13 cellular contexts compared by ENCODE assay signal in the genomic region with DNA sequence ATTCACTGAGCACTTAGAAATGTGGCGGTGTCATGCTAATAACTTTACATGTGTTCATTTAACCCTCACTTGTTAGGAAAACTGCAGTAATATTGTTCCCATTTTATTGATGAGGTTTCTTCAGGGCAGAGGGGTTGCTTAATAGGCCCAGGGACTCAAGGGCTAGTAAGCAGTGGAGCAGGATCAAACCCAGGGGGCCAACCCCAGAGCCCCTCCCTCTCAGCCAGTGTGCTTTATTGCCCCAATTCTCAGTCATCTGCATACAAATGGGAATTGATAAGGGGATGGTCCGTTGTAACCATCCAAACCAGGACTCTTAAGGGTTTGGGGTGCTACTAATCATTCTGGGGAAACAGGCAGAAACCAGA.
DNase-seq lines count a peak whose midpoint lies in the region; ATAC-seq and TF ChIP-seq lines count a peak whose summit lies in the region.
"Had no signal": no experiment of that assay in that cellular context is flagged by ENCODE, and none has a peak within 500 bp of the region (broad histone marks: within the 10 kb centered on the region; RNA-seq: fewer than 3 reads in every experiment).

No MANE protein-coding gene starts in this region.

- WGBS in sigmoid colon, 2 donors = 51 to 78% methylated on average over 2 of the region's 2 CpGs

- no peak for TF ChIP-seq EP300 in sigmoid colon (IDR thresholded peaks at IDR 0.05)

- CTCF ChIA-PET in Caco-2 (lab: Charles Lee) = no interaction called here

- TF ChIP-seq CTCF in Caco-2 (IDR thresholded peaks at IDR 0.05; ENCODE audit: insufficient read depth in 1 of 2, low read depth in 1 of 2, low read length in 1 of 2, severe bottlenecking in 1 of 2, unreplicated experiment in 1 of 2) = no peak
- TF ChIP-seq CTCF in OCI-LY3 (IDR thresholded peaks at IDR 0.05; ENCODE audit: low read depth, low read length) = no peak
- TF ChIP-seq CTCF in sigmoid colon (IDR thresholded peaks at IDR 0.05) = no peak

- intact Hi-C loops in Caco-2 (cut with micrococcal nuclease; ENCODE audit: unreplicated experiment) (loop anchor here (2.0 kb wide), 1 partner anchor 190 kb away; no protein-coding TSS in a partner anchor), sigmoid colon (cut with DNase I) (loop anchor here (10.0 kb wide), 1 partner anchor 188 kb away; no protein-coding TSS in a partner anchor)

- no TSS peak for BruUV-seq in Caco-2 (replicated peaks; lab: Mats Ljungman, UMichigan)

- H3K9me3 Mint-ChIP-seq in Caco-2 (ENCODE audit: unreplicated experiment) = no peaks in the 10 kb centered on the region
- no peaks in the 10 kb centered on the region for H3K9me3 Mint-ChIP-seq in effector memory CD8-positive, alpha-beta T cell
- no peaks in the 10 kb centered on the region for H3K9me3 Mint-ChIP-seq in natural killer cell treated with Interleukin-12 subunit alpha and Interleukin-12 subunit beta and Interleukin-15 and Interleukin-18, amount 100 ng/mL, for 72 hours

- no peak for TF ChIP-seq POLR2A in sigmoid colon (IDR thresholded peaks at IDR 0.05)

- no peak overlapping the region for H3K4me3 ChIP-seq in Caco-2 (ENCODE audit: low read depth, low read length)
- H3K4me3 ChIP-seq in OCI-LY3 (ENCODE audit: low read length) = peak overlapping the region; percentile 48; the same call in 1 of the 2 replicates
- H3K4me3 ChIP-seq in sigmoid colon = no peak overlapping the region
- H3K4me3 ChIP-seq: suprapubic skin had no signal

- peaks cover 20% of the 10 kb centered on the region; the same call in 1 of the 2 replicates for H3K79me2 ChIP-seq in OCI-LY3 (ENCODE audit: low read length)

- DNase-seq in Caco-2 (no peak), sigmoid colon (no peak)
- no peak for DNase-seq in effector memory CD8-positive, alpha-beta T cell
- DNase-seq in natural killer cell treated with Interleukin-12 subunit alpha and Interleukin-12 subunit beta and Interleukin-15 and Interleukin-18, amount 100 ng/mL, for 72 hours (ENCODE audit: low spot score) = no peak
- DNase-seq: effector CD4-positive, alpha-beta T cell; NCI-H2081 treated with DMSO at 0.1 percent for 48 hours; occipital lobe; stimulated activated CD4-positive, alpha-beta T cell treated with anti-CD3 and anti-CD28 coated beads, Interleukin-2, amount 100 ng/mL, for 24 hours had no signal

- H3K9ac ChIP-seq in OCI-LY3 (ENCODE audit: low read length) = peak overlapping the region; percentile 41

- no peak for ATAC-seq in effector memory CD8-positive, alpha-beta T cell (replicated peaks)
- no peak for ATAC-seq in natural killer cell treated with Interleukin-12 subunit alpha and Interleukin-12 subunit beta and Interleukin-15 and Interleukin-18, amount 100 ng/mL, for 72 hours
- no peak for ATAC-seq in GM21390 (IDR thresholded peaks at IDR 0.05; ENCODE audit: unreplicated experiment)
- no peak for ATAC-seq in HG02798 (IDR thresholded peaks at IDR 0.05; ENCODE audit: poor library complexity, unreplicated experiment)
- ATAC-seq in GM21576 (IDR thresholded peaks at IDR 0.05; ENCODE audit: unreplicated experiment) = no peak

- POLR2A ChIA-PET in Caco-2 (lab: Charles Lee) = no interaction called here

- peak overlapping the region; percentile 64 for H3K4me2 ChIP-seq in OCI-LY3 (ENCODE audit: low read length)

- H2AFZ ChIP-seq in OCI-LY3 (ENCODE audit: low read depth, low read length) = 0 out of 2 replicates have a peak overlapping the region, but pooled peaks have one; percentile 57

- H3K27ac ChIP-seq in OCI-LY3 (ENCODE audit: low read length) = peak overlapping the region; percentile 52
- H3K27ac ChIP-seq in sigmoid colon = peak overlapping the region in 2 of 4 donors; percentile 64 to 74
- H3K27ac ChIP-seq: suprapubic skin had no signal

- H3K27ac Mint-ChIP-seq in Caco-2 (ENCODE audit: unreplicated experiment) = peak overlapping the region; percentile 66
- peak overlapping the region; percentile 60 to 93 for H3K27ac Mint-ChIP-seq in effector memory CD8-positive, alpha-beta T cell
- H3K27ac Mint-ChIP-seq in natural killer cell treated with Interleukin-12 subunit alpha and Interleukin-12 subunit beta and Interleukin-15 and Interleukin-18, amount 100 ng/mL, for 72 hours = peak overlapping the region; percentile 86 to 90

- H3K27me3 ChIP-seq in Caco-2 (replicated peaks; ENCODE audit: control insufficient read depth, insufficient read depth, low read length) (no peaks in the 10 kb centered on the region), OCI-LY3 (ENCODE audit: low read depth, low read length) (no peaks in the 10 kb centered on the region), sigmoid colon (no peaks in the 10 kb centered on the region)
- H3K27me3 ChIP-seq: suprapubic skin had no signal

- H3K9me3 ChIP-seq in Caco-2 (no peaks in the 10 kb centered on the region), OCI-LY3 (ENCODE audit: insufficient read depth, low read length) (no peaks in the 10 kb centered on the region), sigmoid colon (no peaks in the 10 kb centered on the region)
- H3K9me3 ChIP-seq: suprapubic skin had no signal

- H3K4me1 Mint-ChIP-seq in Caco-2 (ENCODE audit: low read depth, unreplicated experiment) = peaks cover 42% of the 10 kb centered on the region
- H3K4me1 Mint-ChIP-seq in effector memory CD8-positive, alpha-beta T cell (ENCODE audit: low read depth in 2 of 2) = peaks cover 51 to 62% of the 10 kb centered on the region in 2 donors
- peaks cover 48 to 63% of the 10 kb centered on the region in 2 donors for H3K4me1 Mint-ChIP-seq in natural killer cell treated with Interleukin-12 subunit alpha and Interleukin-12 subunit beta and Interleukin-15 and Interleukin-18, amount 100 ng/mL, for 72 hours (ENCODE audit: low read depth in 2 of 2)

- H3K4me3 Mint-ChIP-seq in Caco-2 (ENCODE audit: unreplicated experiment) = peak overlapping the region; percentile 47
- H3K4me3 Mint-ChIP-seq in effector memory CD8-positive, alpha-beta T cell = peak overlapping the region; percentile 41 to 64
- peak overlapping the region; percentile 83 for H3K4me3 Mint-ChIP-seq in natural killer cell treated with Interleukin-12 subunit alpha and Interleukin-12 subunit beta and Interleukin-15 and Interleukin-18, amount 100 ng/mL, for 72 hours

- H4K20me1 ChIP-seq in OCI-LY3 (ENCODE audit: insufficient read depth, low read length) = no peaks in the 10 kb centered on the region

- H3K36me3 Mint-ChIP-seq in Caco-2 (ENCODE audit: insufficient read depth, unreplicated experiment) = peaks cover 7% of the 10 kb centered on the region
- peaks cover 68% of the 10 kb centered on the region for H3K36me3 Mint-ChIP-seq in effector memory CD8-positive, alpha-beta T cell (ENCODE audit: insufficient read depth)
- H3K36me3 Mint-ChIP-seq in natural killer cell treated with Interleukin-12 subunit alpha and Interleukin-12 subunit beta and Interleukin-15 and Interleukin-18, amount 100 ng/mL, for 72 hours = peaks cover 21% of the 10 kb centered on the region

- H3K36me3 ChIP-seq in Caco-2 (ENCODE audit: control insufficient read depth, insufficient read depth, low read length) = no peaks in the 10 kb centered on the region
- H3K36me3 ChIP-seq in OCI-LY3 (replicated peaks; ENCODE audit: low read depth, low read length) = peaks cover 9% of the 10 kb centered on the region
- H3K36me3 ChIP-seq in sigmoid colon = no peaks in the 10 kb centered on the region
- H3K36me3 ChIP-seq: suprapubic skin had no signal

- H3K4me1 ChIP-seq in Caco-2 (peaks cover 61% of the 10 kb centered on the region), OCI-LY3 (ENCODE audit: low read length) (peaks cover 38% of the 10 kb centered on the region), sigmoid colon (peaks cover 0 to 31% (median 26%) of the 10 kb centered on the region in 4 donors)

- H3K27me3 Mint-ChIP-seq in Caco-2 (ENCODE audit: insufficient read depth, unreplicated experiment) = no peaks in the 10 kb centered on the region
- H3K27me3 Mint-ChIP-seq in effector memory CD8-positive, alpha-beta T cell = no peaks in the 10 kb centered on the region
- no peaks in the 10 kb centered on the region for H3K27me3 Mint-ChIP-seq in natural killer cell treated with Interleukin-12 subunit alpha and Interleukin-12 subunit beta and Interleukin-15 and Interleukin-18, amount 100 ng/mL, for 72 hours
